In the genomic region with DNA sequence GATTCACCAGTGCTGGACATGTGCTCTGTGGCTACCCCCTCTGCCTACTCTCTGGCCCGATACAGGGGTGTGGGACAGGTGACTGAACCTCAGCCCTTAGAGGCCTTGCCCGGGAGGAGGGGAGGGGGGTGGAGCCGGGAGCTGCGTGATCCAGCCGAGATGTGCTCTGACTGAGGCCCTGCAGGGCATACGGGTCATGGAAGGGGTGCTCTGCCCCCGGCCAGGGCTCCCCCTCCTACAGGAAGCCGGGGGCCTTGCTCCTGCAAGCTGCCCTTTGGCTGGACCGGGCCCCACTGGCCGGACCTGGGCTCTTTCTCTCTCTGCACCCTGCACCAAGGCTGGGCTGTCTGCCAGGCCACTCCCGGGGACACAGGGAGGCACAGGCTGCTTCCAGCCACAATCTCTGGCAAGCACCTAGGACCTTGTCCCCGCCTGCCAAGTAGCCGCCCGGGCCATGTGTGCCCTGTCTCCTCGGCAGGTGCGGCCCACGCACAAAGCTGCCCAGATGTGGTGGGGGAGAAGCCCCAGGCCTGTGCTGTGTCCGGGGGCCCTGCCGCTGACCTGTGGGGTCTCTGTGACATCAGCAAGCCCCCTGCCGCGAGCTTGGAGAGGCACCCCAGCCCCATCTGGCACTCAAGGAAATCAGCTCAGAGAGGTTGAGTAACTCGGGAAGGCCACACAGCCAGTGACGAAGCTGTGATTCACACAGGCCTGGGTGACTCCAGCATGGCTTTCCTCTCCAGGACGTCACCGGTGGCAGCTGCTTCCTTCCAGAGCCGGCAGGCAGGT, we compare ENCODE assay signal across 11 cellular contexts. TPM values are rescaled to one million over a fixed set of nuclear protein-coding genes. Genes with fewer than 3 reads are reported as not detected.
A peak's percentile ranks its signal among the peaks of the same experiment; 100 is the strongest.
DNase-seq lines count a peak whose midpoint lies in the region; ATAC-seq, FAIRE-seq and TF ChIP-seq lines count a peak whose summit lies in the region.
"Had no signal": no experiment of that assay in that cellular context is flagged by ENCODE, and none has a peak within 500 bp of the region (broad histone marks: within the 10 kb centered on the region; RNA-seq: fewer than 3 reads in every experiment).

No MANE protein-coding gene starts in this region.

- ATAC-seq in Right ventricle myocardium superior (ENCODE audit: poor library complexity) (peak; percentile 94), GM19324 (IDR thresholded peaks at IDR 0.05; ENCODE audit: low FRiP score, unreplicated experiment) (no peak)

- no peaks in the 10 kb centered on the region for H3K27me3 Mint-ChIP-seq in activated CD4-positive, alpha-beta memory T cell treated with anti-CD3 and anti-CD28 coated beads for 36 hours
- no peaks in the 10 kb centered on the region for H3K27me3 Mint-ChIP-seq in activated CD4-positive, alpha-beta memory T cell treated with anti-CD3 and anti-CD28 coated beads, Interleukin-2, amount 10 ng/mL, durations not matched to agents 7 days and 5 days

- no peak for FAIRE-seq in small intestine (lab: Jason Lieb, UNC)

- H3K4me3 ChIP-seq in small intestine (ENCODE audit: low read depth in 1 of 2, low read length in 2 of 2) (no peak overlapping the region), suprapubic skin (no peak overlapping the region)

- WGBS in small intestine, 3 donors, result 12 to 45% (median 19%) methylated on average over 23 to 26 of the region's 26 CpGs
- WGBS in suprapubic skin, result 46% methylated on average over 5 of the region's 26 CpGs

- intact Hi-C loops in activated CD4-positive, alpha-beta memory T cell treated with anti-CD3 and anti-CD28 coated beads for 36 hours (cut with micrococcal nuclease), result loop anchor here (5.0 kb wide), 1 partner anchor 109 kb away; a partner anchor contains a TSS
- intact Hi-C loops in Right ventricle myocardium superior (cut with DNase I), result no loop called here

- no peak for TF ChIP-seq CTCF in suprapubic skin (IDR thresholded peaks at IDR 0.05)

- DNase-seq in activated CD4-positive, alpha-beta memory T cell treated with anti-CD3 and anti-CD28 coated beads for 36 hours, result peak; percentile 56
- no peak for DNase-seq in activated CD4-positive, alpha-beta memory T cell treated with anti-CD3 and anti-CD28 coated beads, Interleukin-2, amount 10 ng/mL, durations not matched to agents 7 days and 5 days
- peak; percentile 72 for DNase-seq in RPMI7951 (ENCODE audit: low read depth)
- peak; percentile 91 for DNase-seq in Right ventricle myocardium superior
- peak; percentile 98 for DNase-seq in small intestine
- DNase-seq in suprapubic skin (ENCODE audit: low spot score in 2 of 2), result no peak
- DNase-seq in HuH-7 (ENCODE audit: low spot score), result no peak
- DNase-seq: NCI-H1694 treated with DMSO at 0.1 percent for 48 hours; stimulated activated CD4-positive, alpha-beta T cell treated with anti-CD3 and anti-CD28 coated beads, Interleukin-4, amount 100 ng/mL, for 24 hours; T-helper 9 cell had no signal

- POLR2A ChIA-PET in activated CD4-positive, alpha-beta memory T cell treated with anti-CD3 and anti-CD28 coated beads for 36 hours (lab: Charles Lee), result no interaction called here
- POLR2A ChIA-PET in activated CD4-positive, alpha-beta memory T cell treated with anti-CD3 and anti-CD28 coated beads, Interleukin-2, amount 10 ng/mL, durations not matched to agents 7 days and 5 days (lab: Charles Lee), result interaction anchor here (0.7 kb wide), 1 partner anchor 117 kb away, joined by 3 read pairs; a partner anchor contains a TSS

- H3K36me3 ChIP-seq in small intestine (ENCODE audit: control insufficient read depth in 2 of 2, insufficient read depth in 2 of 2, low read length in 2 of 2), result no peaks in the 10 kb centered on the region
- no peaks in the 10 kb centered on the region for H3K36me3 ChIP-seq in suprapubic skin

- H3K4me3 Mint-ChIP-seq in activated CD4-positive, alpha-beta memory T cell treated with anti-CD3 and anti-CD28 coated beads for 36 hours, result no peak overlapping the region
- H3K4me3 Mint-ChIP-seq in activated CD4-positive, alpha-beta memory T cell treated with anti-CD3 and anti-CD28 coated beads, Interleukin-2, amount 10 ng/mL, durations not matched to agents 7 days and 5 days, result no peak overlapping the region

- H3K27ac Mint-ChIP-seq in activated CD4-positive, alpha-beta memory T cell treated with anti-CD3 and anti-CD28 coated beads for 36 hours, result no peak overlapping the region
- no peak overlapping the region for H3K27ac Mint-ChIP-seq in activated CD4-positive, alpha-beta memory T cell treated with anti-CD3 and anti-CD28 coated beads, Interleukin-2, amount 10 ng/mL, durations not matched to agents 7 days and 5 days

- no peaks in the 10 kb centered on the region for H3K9me3 Mint-ChIP-seq in activated CD4-positive, alpha-beta memory T cell treated with anti-CD3 and anti-CD28 coated beads for 36 hours
- H3K9me3 Mint-ChIP-seq in activated CD4-positive, alpha-beta memory T cell treated with anti-CD3 and anti-CD28 coated beads, Interleukin-2, amount 10 ng/mL, durations not matched to agents 7 days and 5 days, result no peaks in the 10 kb centered on the region

- H3K36me3 Mint-ChIP-seq in activated CD4-positive, alpha-beta memory T cell treated with anti-CD3 and anti-CD28 coated beads for 36 hours, result no peaks in the 10 kb centered on the region
- no peaks in the 10 kb centered on the region for H3K36me3 Mint-ChIP-seq in activated CD4-positive, alpha-beta memory T cell treated with anti-CD3 and anti-CD28 coated beads, Interleukin-2, amount 10 ng/mL, durations not matched to agents 7 days and 5 days (ENCODE audit: low read depth)

- CTCF ChIA-PET in activated CD4-positive, alpha-beta memory T cell treated with anti-CD3 and anti-CD28 coated beads for 36 hours (lab: Charles Lee), result interaction anchor here (1.6 kb wide), 1 partner anchor 160 kb away, joined by 8 read pairs; no protein-coding TSS in a partner anchor
- CTCF ChIA-PET in activated CD4-positive, alpha-beta memory T cell treated with anti-CD3 and anti-CD28 coated beads, Interleukin-2, amount 10 ng/mL, durations not matched to agents 7 days and 5 days (lab: Charles Lee), result interaction anchor here (1.0 kb wide), 1 partner anchor 10 kb away, joined by 4 read pairs; no protein-coding TSS in a partner anchor

- peaks cover 3% of the 10 kb centered on the region for H3K4me1 Mint-ChIP-seq in activated CD4-positive, alpha-beta memory T cell treated with anti-CD3 and anti-CD28 coated beads for 36 hours (ENCODE audit: low read depth)
- peaks cover 3% of the 10 kb centered on the region for H3K4me1 Mint-ChIP-seq in activated CD4-positive, alpha-beta memory T cell treated with anti-CD3 and anti-CD28 coated beads, Interleukin-2, amount 10 ng/mL, durations not matched to agents 7 days and 5 days

- H3K27me3 ChIP-seq in small intestine (ENCODE audit: control insufficient read depth in 2 of 2, insufficient read depth in 2 of 2, low read length in 2 of 2) (no peaks in the 10 kb centered on the region), suprapubic skin (peaks cover 21% of the 10 kb centered on the region)

- peaks cover 2 to 3% of the 10 kb centered on the region in 2 donors for H3K4me1 ChIP-seq in small intestine (ENCODE audit: control insufficient read depth in 2 of 2, insufficient read depth in 1 of 2, low read depth in 1 of 2, low read length in 1 of 2)
- peaks cover 12% of the 10 kb centered on the region for H3K4me1 ChIP-seq in suprapubic skin

- no peak for TF ChIP-seq POLR2A in suprapubic skin (IDR thresholded peaks at IDR 0.05)

- H3K27ac ChIP-seq in small intestine (ENCODE audit: low read depth in 1 of 2, low read length in 1 of 2) (peak overlapping the region; percentile 92 to 97), suprapubic skin (no peak overlapping the region)

- no peak for TF ChIP-seq EP300 in suprapubic skin (IDR thresholded peaks at IDR 0.05)

- H3K9me3 ChIP-seq in small intestine (ENCODE audit: control insufficient read depth, low read depth), result no peaks in the 10 kb centered on the region
- no peaks in the 10 kb centered on the region for H3K9me3 ChIP-seq in suprapubic skin

RNA-seq across cellular contexts. Expression of a gene that starts 1.5 kb away (rescaled TPM):
- 1 to 10 TPM; 4.9 to 7.2 TPM for total RNA-seq in activated CD4-positive, alpha-beta memory T cell treated with anti-CD3 and anti-CD28 coated beads for 36 hours
- 1 to 10 TPM; 3.9 to 4.4 TPM for total RNA-seq in activated CD4-positive, alpha-beta memory T cell treated with anti-CD3 and anti-CD28 coated beads, Interleukin-2, amount 10 ng/mL, durations not matched to agents 7 days and 5 days
- total RNA-seq in RPMI7951 (2014; rRNA removed; shearing (Covaris generic)), result 0.39 and 0.84 TPM in 2 replicates
- total RNA-seq in Right ventricle myocardium superior (2.6 TPM), suprapubic skin (1 to 10 TPM; 1.5 to 4.7 (median 2.6) TPM)
- 10 to 100 TPM in 2 of 3 donors, 1 to 10 TPM in 1; 6.5 to 37.1 (median 27.8) TPM for polyA plus RNA-seq in small intestine

RNA-seq across cellular contexts. Expression of a gene that starts 8.1 kb away (rescaled TPM):
- 10 to 100 TPM; 58.7 to 61.6 TPM for total RNA-seq in activated CD4-positive, alpha-beta memory T cell treated with anti-CD3 and anti-CD28 coated beads for 36 hours
- 10 to 100 TPM; 62.4 to 63.5 TPM for total RNA-seq in activated CD4-positive, alpha-beta memory T cell treated with anti-CD3 and anti-CD28 coated beads, Interleukin-2, amount 10 ng/mL, durations not matched to agents 7 days and 5 days
- 54.3 and 61.9 TPM in 2 replicates for total RNA-seq in RPMI7951 (2014; rRNA removed; shearing (Covaris generic))
- 34.7 TPM for total RNA-seq in Right ventricle myocardium superior
- 10 to 100 TPM; 56.2 to 67.0 (median 65.1) TPM for polyA plus RNA-seq in small intestine
- 10 to 100 TPM; 30.2 to 70.0 (median 60.0) TPM for total RNA-seq in suprapubic skin

RNA-seq across cellular contexts. Expression of a gene that starts 26.0 kb away (rescaled TPM):
- total RNA-seq in activated CD4-positive, alpha-beta memory T cell treated with anti-CD3 and anti-CD28 coated beads for 36 hours, result 10 to 100 TPM; 31.8 to 32.0 TPM
- total RNA-seq in activated CD4-positive, alpha-beta memory T cell treated with anti-CD3 and anti-CD28 coated beads, Interleukin-2, amount 10 ng/mL, durations not matched to agents 7 days and 5 days, result 10 to 100 TPM; 64.4 to 72.3 TPM
- 10.3 and 19.1 TPM in 2 replicates for total RNA-seq in RPMI7951 (2014; rRNA removed; shearing (Covaris generic))
- total RNA-seq in Right ventricle myocardium superior (56.3 TPM), suprapubic skin (100 to 1,000 TPM; 112 to 309 (median 148) TPM)
- polyA plus RNA-seq in small intestine, result 10 to 100 TPM; 28.6 to 71.1 (median 50.0) TPM

RNA-seq across cellular contexts. Expression of a gene that starts 26.7 kb away (rescaled TPM):
- total RNA-seq in activated CD4-positive, alpha-beta memory T cell treated with anti-CD3 and anti-CD28 coated beads for 36 hours, result 10 to 100 TPM; 19.7 to 23.1 TPM
- total RNA-seq in activated CD4-positive, alpha-beta memory T cell treated with anti-CD3 and anti-CD28 coated beads, Interleukin-2, amount 10 ng/mL, durations not matched to agents 7 days and 5 days, result 10 to 100 TPM; 17.9 to 20.0 TPM
- 15.7 and 27.4 TPM in 2 replicates for total RNA-seq in RPMI7951 (2014; rRNA removed; shearing (Covaris generic))
- 10.6 TPM for total RNA-seq in Right ventricle myocardium superior
- polyA plus RNA-seq in small intestine, result 10 to 100 TPM; 16.8 to 22.7 (median 20.0) TPM
- total RNA-seq in suprapubic skin, result 10 to 100 TPM; 16.9 to 56.4 (median 36.4) TPM

RNA-seq across cellular contexts. Expression of a gene that starts 35.2 kb away (rescaled TPM):
- 1 to 10 TPM; 3.8 to 4.2 TPM for total RNA-seq in activated CD4-positive, alpha-beta memory T cell treated with anti-CD3 and anti-CD28 coated beads for 36 hours
- total RNA-seq in activated CD4-positive, alpha-beta memory T cell treated with anti-CD3 and anti-CD28 coated beads, Interleukin-2, amount 10 ng/mL, durations not matched to agents 7 days and 5 days, result 1 to 10 TPM; 2.0 to 4.2 TPM
- total RNA-seq in RPMI7951 (2014; rRNA removed; shearing (Covaris generic)), result not detected in 2 replicates
- total RNA-seq in Right ventricle myocardium superior (0.51 TPM), suprapubic skin (10 to 100 TPM in 1 of 4 donors, 1 to 10 TPM in 3; 4.3 to 23.5 (median 7.1) TPM)
- 100 to 1,000 TPM in 2 of 3 donors, 10 to 100 TPM in 1; 10.6 to 203 (median 157) TPM for polyA plus RNA-seq in small intestine

Comparison
In these comparisons a context has a peak if more than half of its experiments do, and no peak if none do; other contexts are left out.
1. DNase-seq: peak in activated CD4-positive, alpha-beta memory T cell treated with anti-CD3 and anti-CD28 coated beads for 36 hours (single experiment), RPMI7951 (single experiment), Right ventricle myocardium superior (single experiment) and small intestine (single experiment); none in activated CD4-positive, alpha-beta memory T cell treated with anti-CD3 and anti-CD28 coated beads, Interleukin-2, amount 10 ng/mL, durations not matched to agents 7 days and 5 days (single experiment), suprapubic skin (0 of 2) and HuH-7 (single experiment).